Comparison of ENCODE assay signal across 28 cellular contexts in genomic region chr12:115771601-115772000, GRCh38.
DNase-seq lines count a peak whose midpoint lies in the region; ATAC-seq and TF ChIP-seq lines count a peak whose summit lies in the region.
"Had no signal": no experiment of that assay in that cellular context is flagged by ENCODE, and none has a peak within 500 bp of the region (broad histone marks: within the 10 kb centered on the region; RNA-seq: fewer than 3 reads in every experiment).

No MANE protein-coding gene starts in this region.

- TF ChIP-seq EP300 in esophagus muscularis mucosa (IDR thresholded peaks at IDR 0.05), result no peak

- DNase-seq in esophagus muscularis mucosa (ENCODE audit: extremely low spot score) (peak; percentile 91), thyroid gland (peak; percentile 23 to 41), NCI-H187 (lab: John Stamatoyannopoulos, UW) (no peak)
- DNase-seq: 8988T; ACHN; AML-193; C1 segment of cervical spinal cord; Calu3; CD4-positive, alpha-beta memory T cell; CD4-positive, alpha-beta T cell; CD4-positive, CD25-positive, alpha-beta regulatory T cell; CD8-positive, alpha-beta memory T cell; CD8-positive, alpha-beta T cell; COR-L47; DMS 273 treated with DMSO at 0.1 percent for 48 hours; DND-41 had no signal

- POLR2A ChIA-PET in HEK293 (lab: Yijun Ruan, JAX), result no interaction called here

- ATAC-seq in GM19463 (IDR thresholded peaks at IDR 0.05; ENCODE audit: unreplicated experiment) (no peak), HG03045 (IDR thresholded peaks at IDR 0.05; ENCODE audit: unreplicated experiment) (no peak), HG03196 (IDR thresholded peaks at IDR 0.05; ENCODE audit: unreplicated experiment) (no peak)
- ATAC-seq: CD8-positive, alpha-beta T cell had no signal

- H3K4me1 ChIP-seq in HEK293 (ENCODE audit: control insufficient read depth, insufficient read depth, low read length), result no peaks in the 10 kb centered on the region
- H3K4me1 ChIP-seq in esophagus muscularis mucosa, result no peaks in the 10 kb centered on the region
- peaks cover 5 to 13% of the 10 kb centered on the region in 2 donors for H3K4me1 ChIP-seq in thyroid gland
- H3K4me1 ChIP-seq: BE2C had no signal

- H3K36me3 ChIP-seq in HEK293 (ENCODE audit: control insufficient read depth in 2 of 2, insufficient read depth in 1 of 2, low read length in 2 of 2) (no peaks in the 10 kb centered on the region), esophagus muscularis mucosa (no peaks in the 10 kb centered on the region), thyroid gland (no peaks in the 10 kb centered on the region)
- H3K36me3 ChIP-seq: BE2C; BLaER1; BLaER1 treated with 17β-estradiol and CSF1 and Interleukin-3, amounts not matched to agents 10 nM and 100 nM had no signal

- intact Hi-C loops in esophagus muscularis mucosa (cut with DNase I), result no loop called here
- intact Hi-C loops in thyroid gland (cut with DNase I), result no loop called here

- H3K9me3 ChIP-seq in HEK293 (ENCODE audit: control insufficient read depth, insufficient read depth, low read depth, low read length) (no peaks in the 10 kb centered on the region), esophagus muscularis mucosa (no peaks in the 10 kb centered on the region), thyroid gland (no peaks in the 10 kb centered on the region)
- H3K9me3 ChIP-seq: BE2C, BLaER1, Caco-2 had no signal

- H3K27ac ChIP-seq in HEK293 (ENCODE audit: extremely low read depth, low read depth, low read length) (no peak overlapping the region), VCaP (peak overlapping the region; percentile 23; the same call in 1 of the 2 replicates), esophagus muscularis mucosa (replicated peaks in 1 of 4) (no peak overlapping the region), thyroid gland (no peak overlapping the region)
- H3K27ac ChIP-seq: 22Rv1; A549; BLaER1; BLaER1 treated with 17β-estradiol and CSF1 and Interleukin-3, amounts not matched to agents 10 nM and 100 nM; C4-2B had no signal

- H3K27me3 ChIP-seq in esophagus muscularis mucosa (peaks cover 0 to 28% (median 0%) of the 10 kb centered on the region in 4 donors), thyroid gland (no peaks in the 10 kb centered on the region)
- H3K27me3 ChIP-seq: BE2C; BLaER1; BLaER1 treated with 17β-estradiol and CSF1 and Interleukin-3, amounts not matched to agents 10 nM and 100 nM had no signal

- TF ChIP-seq POLR2A in esophagus muscularis mucosa (IDR thresholded peaks at IDR 0.05; ENCODE audit: low read depth) (no peak), thyroid gland (IDR thresholded peaks at IDR 0.05) (no peak)

- CTCF ChIA-PET in HEK293 (lab: Yijun Ruan, JAX), result interaction anchor here (0.6 to 1.1 kb wide), 3 partner anchors 14 to 1142 kb away, joined by 3 to 4 read pairs (median 3); no protein-coding TSS in a partner anchor

- TF ChIP-seq CTCF in HEK293 (tag by site-specific recombination; IDR thresholded peaks at IDR 0.05), result no peak
- TF ChIP-seq CTCF in VCaP (conservative IDR thresholded peaks at IDR 0.05), result no peak
- no peak for TF ChIP-seq CTCF in esophagus muscularis mucosa (IDR thresholded peaks at IDR 0.05)
- no peak for TF ChIP-seq CTCF in thyroid gland (IDR thresholded peaks at IDR 0.05)

- 89% methylated on average over 4 of the region's 4 CpGs for WGBS in esophagus muscularis mucosa
- 44 to 52% methylated on average over 4 of the region's 4 CpGs for WGBS in thyroid gland, 2 donors

- H3K4me3 ChIP-seq in HEK293 (ENCODE audit: low read depth, low read length), result no peak overlapping the region
- H3K4me3 ChIP-seq in esophagus muscularis mucosa, result no peak overlapping the region
- H3K4me3 ChIP-seq in thyroid gland (replicated peaks in 1 of 3), result no peak overlapping the region
- H3K4me3 ChIP-seq: A549; BLaER1; BLaER1 treated with 17β-estradiol and CSF1 and Interleukin-3, amounts not matched to agents 10 nM and 100 nM had no signal

TF ChIP-seq in HEK293, 187 proteins besides CTCF, POLR2A, EP300 and RAD21:
- TF ChIP-seq, protein P1, sequence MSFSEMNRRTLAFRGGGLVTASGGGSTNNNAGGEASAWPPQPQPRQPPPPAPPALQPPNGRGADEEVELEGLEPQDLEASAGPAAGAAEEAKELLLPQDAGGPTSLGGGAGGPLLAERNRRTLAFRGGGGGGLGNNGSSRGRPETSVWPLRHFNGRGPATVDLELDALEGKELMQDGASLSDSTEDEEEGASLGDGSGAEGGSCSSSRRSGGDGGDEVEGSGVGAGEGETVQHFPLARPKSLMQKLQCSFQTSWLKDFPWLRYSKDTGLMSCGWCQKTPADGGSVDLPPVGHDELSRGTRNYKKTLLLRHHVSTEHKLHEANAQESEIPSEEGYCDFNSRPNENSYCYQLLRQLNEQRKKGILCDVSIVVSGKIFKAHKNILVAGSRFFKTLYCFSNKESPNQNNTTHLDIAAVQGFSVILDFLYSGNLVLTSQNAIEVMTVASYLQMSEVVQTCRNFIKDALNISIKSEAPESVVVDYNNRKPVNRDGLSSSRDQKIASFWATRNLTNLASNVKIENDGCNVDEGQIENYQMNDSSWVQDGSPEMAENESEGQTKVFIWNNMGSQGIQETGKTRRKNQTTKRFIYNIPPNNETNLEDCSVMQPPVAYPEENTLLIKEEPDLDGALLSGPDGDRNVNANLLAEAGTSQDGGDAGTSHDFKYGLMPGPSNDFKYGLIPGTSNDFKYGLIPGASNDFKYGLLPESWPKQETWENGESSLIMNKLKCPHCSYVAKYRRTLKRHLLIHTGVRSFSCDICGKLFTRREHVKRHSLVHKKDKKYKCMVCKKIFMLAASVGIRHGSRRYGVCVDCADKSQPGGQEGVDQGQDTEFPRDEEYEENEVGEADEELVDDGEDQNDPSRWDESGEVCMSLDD (tag by site-specific recombination; IDR thresholded peaks at IDR 0.05), result no peak
- TF ChIP-seq, protein P2, sequence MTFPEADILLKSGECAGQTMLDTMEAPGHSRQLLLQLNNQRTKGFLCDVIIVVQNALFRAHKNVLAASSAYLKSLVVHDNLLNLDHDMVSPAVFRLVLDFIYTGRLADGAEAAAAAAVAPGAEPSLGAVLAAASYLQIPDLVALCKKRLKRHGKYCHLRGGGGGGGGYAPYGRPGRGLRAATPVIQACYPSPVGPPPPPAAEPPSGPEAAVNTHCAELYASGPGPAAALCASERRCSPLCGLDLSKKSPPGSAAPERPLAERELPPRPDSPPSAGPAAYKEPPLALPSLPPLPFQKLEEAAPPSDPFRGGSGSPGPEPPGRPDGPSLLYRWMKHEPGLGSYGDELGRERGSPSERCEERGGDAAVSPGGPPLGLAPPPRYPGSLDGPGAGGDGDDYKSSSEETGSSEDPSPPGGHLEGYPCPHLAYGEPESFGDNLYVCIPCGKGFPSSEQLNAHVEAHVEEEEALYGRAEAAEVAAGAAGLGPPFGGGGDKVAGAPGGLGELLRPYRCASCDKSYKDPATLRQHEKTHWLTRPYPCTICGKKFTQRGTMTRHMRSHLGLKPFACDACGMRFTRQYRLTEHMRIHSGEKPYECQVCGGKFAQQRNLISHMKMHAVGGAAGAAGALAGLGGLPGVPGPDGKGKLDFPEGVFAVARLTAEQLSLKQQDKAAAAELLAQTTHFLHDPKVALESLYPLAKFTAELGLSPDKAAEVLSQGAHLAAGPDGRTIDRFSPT (tag by site-specific recombination; IDR thresholded peaks at IDR 0.05), result no peak
- TF ChIP-seq ZNF707 (tag by site-specific recombination; IDR thresholded peaks at IDR 0.05) (no peak), ZBTB17 (tag by site-specific recombination; IDR thresholded peaks at IDR 0.05) (0 out of 2 replicates have a peak, but pooled peaks have one; percentile 17)
TF ChIP-seq in HEK293: peak in this region for 1.

Comparison
In these comparisons a context has a peak if more than half of its experiments do, and no peak if none do; other contexts are left out.
1. DNase-seq: peak in esophagus muscularis mucosa (single experiment) and thyroid gland (2 of 2); none in NCI-H187 (0 of 2).